ENCODE assay signal across 1 cellular context in the genomic region with DNA sequence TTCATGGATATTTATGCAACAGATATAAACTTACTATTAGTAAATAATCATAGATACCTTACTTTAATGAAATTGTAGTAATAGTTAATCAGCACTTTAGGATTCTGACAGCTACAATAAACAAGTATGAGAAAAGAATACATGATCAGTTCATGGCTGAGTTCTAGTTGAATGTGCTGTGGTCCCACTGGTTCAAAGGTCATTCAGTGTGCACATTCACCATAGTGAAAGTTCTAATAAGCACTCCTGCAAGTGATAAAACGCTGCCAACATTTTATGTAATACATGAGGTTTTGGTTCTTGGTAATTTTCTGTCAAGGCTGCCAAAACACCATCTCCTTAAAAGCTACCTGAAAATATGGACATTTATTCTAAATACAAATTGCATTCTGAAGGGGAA.
TF ChIP-seq lines count a peak whose summit lies in the region.

No MANE protein-coding gene starts in this region.

TF ChIP-seq in GM12878, 131 proteins besides CTCF, POLR2A, EP300 and RAD21 (continued from another document):
- TF ChIP-seq, protein P1, sequence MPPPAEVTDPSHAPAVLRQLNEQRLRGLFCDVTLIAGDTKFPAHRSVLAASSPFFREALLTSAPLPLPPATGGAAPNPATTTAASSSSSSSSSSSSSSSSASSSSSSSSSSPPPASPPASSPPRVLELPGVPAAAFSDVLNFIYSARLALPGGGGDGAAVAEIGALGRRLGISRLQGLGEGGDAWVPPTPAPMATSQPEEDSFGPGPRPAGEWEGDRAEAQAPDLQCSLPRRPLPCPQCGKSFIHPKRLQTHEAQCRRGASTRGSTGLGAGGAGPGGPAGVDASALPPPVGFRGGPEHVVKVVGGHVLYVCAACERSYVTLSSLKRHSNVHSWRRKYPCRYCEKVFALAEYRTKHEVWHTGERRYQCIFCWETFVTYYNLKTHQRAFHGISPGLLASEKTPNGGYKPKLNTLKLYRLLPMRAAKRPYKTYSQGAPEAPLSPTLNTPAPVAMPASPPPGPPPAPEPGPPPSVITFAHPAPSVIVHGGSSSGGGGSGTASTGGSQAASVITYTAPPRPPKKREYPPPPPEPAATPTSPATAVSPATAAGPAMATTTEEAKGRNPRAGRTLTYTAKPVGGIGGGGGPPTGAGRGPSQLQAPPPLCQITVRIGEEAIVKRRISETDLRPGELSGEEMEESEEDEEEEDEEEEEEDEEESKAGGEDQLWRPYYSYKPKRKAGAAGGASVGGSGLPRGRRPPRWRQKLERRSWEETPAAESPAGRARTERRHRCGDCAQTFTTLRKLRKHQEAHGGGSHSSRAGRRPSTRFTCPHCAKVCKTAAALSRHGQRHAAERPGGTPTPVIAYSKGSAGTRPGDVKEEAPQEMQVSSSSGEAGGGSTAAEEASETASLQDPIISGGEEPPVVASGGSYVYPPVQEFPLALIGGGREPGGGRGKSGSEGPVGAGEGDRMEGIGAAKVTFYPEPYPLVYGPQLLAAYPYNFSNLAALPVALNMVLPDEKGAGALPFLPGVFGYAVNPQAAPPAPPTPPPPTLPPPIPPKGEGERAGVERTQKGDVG (CRISPR knock-in tag; IDR thresholded peaks at IDR 0.05) = no peak
- TF ChIP-seq, protein P2, sequence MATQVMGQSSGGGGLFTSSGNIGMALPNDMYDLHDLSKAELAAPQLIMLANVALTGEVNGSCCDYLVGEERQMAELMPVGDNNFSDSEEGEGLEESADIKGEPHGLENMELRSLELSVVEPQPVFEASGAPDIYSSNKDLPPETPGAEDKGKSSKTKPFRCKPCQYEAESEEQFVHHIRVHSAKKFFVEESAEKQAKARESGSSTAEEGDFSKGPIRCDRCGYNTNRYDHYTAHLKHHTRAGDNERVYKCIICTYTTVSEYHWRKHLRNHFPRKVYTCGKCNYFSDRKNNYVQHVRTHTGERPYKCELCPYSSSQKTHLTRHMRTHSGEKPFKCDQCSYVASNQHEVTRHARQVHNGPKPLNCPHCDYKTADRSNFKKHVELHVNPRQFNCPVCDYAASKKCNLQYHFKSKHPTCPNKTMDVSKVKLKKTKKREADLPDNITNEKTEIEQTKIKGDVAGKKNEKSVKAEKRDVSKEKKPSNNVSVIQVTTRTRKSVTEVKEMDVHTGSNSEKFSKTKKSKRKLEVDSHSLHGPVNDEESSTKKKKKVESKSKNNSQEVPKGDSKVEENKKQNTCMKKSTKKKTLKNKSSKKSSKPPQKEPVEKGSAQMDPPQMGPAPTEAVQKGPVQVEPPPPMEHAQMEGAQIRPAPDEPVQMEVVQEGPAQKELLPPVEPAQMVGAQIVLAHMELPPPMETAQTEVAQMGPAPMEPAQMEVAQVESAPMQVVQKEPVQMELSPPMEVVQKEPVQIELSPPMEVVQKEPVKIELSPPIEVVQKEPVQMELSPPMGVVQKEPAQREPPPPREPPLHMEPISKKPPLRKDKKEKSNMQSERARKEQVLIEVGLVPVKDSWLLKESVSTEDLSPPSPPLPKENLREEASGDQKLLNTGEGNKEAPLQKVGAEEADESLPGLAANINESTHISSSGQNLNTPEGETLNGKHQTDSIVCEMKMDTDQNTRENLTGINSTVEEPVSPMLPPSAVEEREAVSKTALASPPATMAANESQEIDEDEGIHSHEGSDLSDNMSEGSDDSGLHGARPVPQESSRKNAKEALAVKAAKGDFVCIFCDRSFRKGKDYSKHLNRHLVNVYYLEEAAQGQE (IDR thresholded peaks at IDR 0.05; ENCODE audit: low read depth, low read length) = no peak
- TF ChIP-seq POU2F2 (IDR thresholded peaks at IDR 0.05; ENCODE audit: borderline replicate concordance, low read depth, low read length) (no peak), SREBF2 (IDR thresholded peaks at IDR 0.05; ENCODE audit: low read length) (no peak), NR2F1 (conservative IDR thresholded peaks at IDR 0.05) (0 out of 2 replicates have a peak, but pooled peaks have one; percentile 23), NR2C1 (IDR thresholded peaks at IDR 0.05) (0 out of 2 replicates have a peak, but pooled peaks have one; percentile 38), GATAD2B (conservative IDR thresholded peaks at IDR 0.05; ENCODE audit: low read depth) (no peak), WRNIP1 (IDR thresholded peaks at IDR 0.05; ENCODE audit: borderline replicate concordance, low read depth, low read length) (no peak), CREM (IDR thresholded peaks at IDR 0.05; ENCODE audit: low read depth) (no peak), FOS (IDR thresholded peaks at IDR 0.05; ENCODE audit: borderline replicate concordance, extremely low read depth, insufficient read length) (no peak), RB1 (IDR thresholded peaks at IDR 0.05; ENCODE audit: borderline replicate concordance) (no peak), DPF2 (IDR thresholded peaks at IDR 0.05) (no peak), SMC3 (IDR thresholded peaks at IDR 0.05; ENCODE audit: borderline replicate concordance, low read length) (no peak)
- TF ChIP-seq, protein P3, sequence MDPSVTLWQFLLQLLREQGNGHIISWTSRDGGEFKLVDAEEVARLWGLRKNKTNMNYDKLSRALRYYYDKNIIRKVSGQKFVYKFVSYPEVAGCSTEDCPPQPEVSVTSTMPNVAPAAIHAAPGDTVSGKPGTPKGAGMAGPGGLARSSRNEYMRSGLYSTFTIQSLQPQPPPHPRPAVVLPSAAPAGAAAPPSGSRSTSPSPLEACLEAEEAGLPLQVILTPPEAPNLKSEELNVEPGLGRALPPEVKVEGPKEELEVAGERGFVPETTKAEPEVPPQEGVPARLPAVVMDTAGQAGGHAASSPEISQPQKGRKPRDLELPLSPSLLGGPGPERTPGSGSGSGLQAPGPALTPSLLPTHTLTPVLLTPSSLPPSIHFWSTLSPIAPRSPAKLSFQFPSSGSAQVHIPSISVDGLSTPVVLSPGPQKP (IDR thresholded peaks at IDR 0.05; ENCODE audit: low read depth, low read length) = no peak
- TF ChIP-seq, protein P4, sequence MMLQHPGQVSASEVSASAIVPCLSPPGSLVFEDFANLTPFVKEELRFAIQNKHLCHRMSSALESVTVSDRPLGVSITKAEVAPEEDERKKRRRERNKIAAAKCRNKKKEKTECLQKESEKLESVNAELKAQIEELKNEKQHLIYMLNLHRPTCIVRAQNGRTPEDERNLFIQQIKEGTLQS (IDR thresholded peaks at IDR 0.05; ENCODE audit: borderline replicate concordance, extremely low read depth, low read depth, low read length) = no peak
- TF ChIP-seq, protein P5, sequence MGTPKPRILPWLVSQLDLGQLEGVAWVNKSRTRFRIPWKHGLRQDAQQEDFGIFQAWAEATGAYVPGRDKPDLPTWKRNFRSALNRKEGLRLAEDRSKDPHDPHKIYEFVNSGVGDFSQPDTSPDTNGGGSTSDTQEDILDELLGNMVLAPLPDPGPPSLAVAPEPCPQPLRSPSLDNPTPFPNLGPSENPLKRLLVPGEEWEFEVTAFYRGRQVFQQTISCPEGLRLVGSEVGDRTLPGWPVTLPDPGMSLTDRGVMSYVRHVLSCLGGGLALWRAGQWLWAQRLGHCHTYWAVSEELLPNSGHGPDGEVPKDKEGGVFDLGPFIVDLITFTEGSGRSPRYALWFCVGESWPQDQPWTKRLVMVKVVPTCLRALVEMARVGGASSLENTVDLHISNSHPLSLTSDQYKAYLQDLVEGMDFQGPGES (IDR thresholded peaks at IDR 0.05) = no peak
